In genomic region chr2:96156926-96157648, GRCh38 we compare ENCODE assay signal across 9 cellular contexts. TPM values are rescaled to one million over a fixed set of nuclear protein-coding genes. Genes with fewer than 3 reads are reported as not detected.
DNase-seq lines count a peak whose midpoint lies in the region; ATAC-seq, FAIRE-seq and TF ChIP-seq lines count a peak whose summit lies in the region.
"Had no signal": no experiment of that assay in that cellular context is flagged by ENCODE, and none has a peak within 500 bp of the region (broad histone marks: within the 10 kb centered on the region; RNA-seq: fewer than 3 reads in every experiment).

No MANE protein-coding gene starts in this region.

- peak overlapping the region; percentile 75 to 78 for H3K4me3 Mint-ChIP-seq in effector memory CD8-positive, alpha-beta T cell
- no peak overlapping the region for H3K4me3 Mint-ChIP-seq in osteocyte (ENCODE audit: unreplicated experiment)

- ATAC-seq in HG03432 (IDR thresholded peaks at IDR 0.05; ENCODE audit: unreplicated experiment) (peak; percentile 56), GM18858 (IDR thresholded peaks at IDR 0.05; ENCODE audit: unreplicated experiment) (no peak)
- no peak for ATAC-seq in effector memory CD8-positive, alpha-beta T cell (replicated peaks)

- H3K27me3 ChIP-seq in breast epithelium, result no peaks in the 10 kb centered on the region

- no peak overlapping the region for H3K4me3 ChIP-seq in breast epithelium
- H3K4me3 ChIP-seq: cardiac muscle cell had no signal

- H3K36me3 ChIP-seq in breast epithelium, result no peaks in the 10 kb centered on the region
- H3K36me3 ChIP-seq: cardiac muscle cell had no signal

- H3K9me3 ChIP-seq in breast epithelium, result no peaks in the 10 kb centered on the region

- H3K4me1 Mint-ChIP-seq in effector memory CD8-positive, alpha-beta T cell (ENCODE audit: low read depth in 2 of 2), result peaks cover 58 to 66% of the 10 kb centered on the region in 2 donors
- peaks cover 2% of the 10 kb centered on the region for H3K4me1 Mint-ChIP-seq in osteocyte (ENCODE audit: unreplicated experiment)

- peaks cover 19% of the 10 kb centered on the region for H3K36me3 Mint-ChIP-seq in effector memory CD8-positive, alpha-beta T cell (ENCODE audit: insufficient read depth)
- H3K36me3 Mint-ChIP-seq in osteocyte (ENCODE audit: unreplicated experiment), result no peaks in the 10 kb centered on the region

- no peaks in the 10 kb centered on the region for H3K27me3 Mint-ChIP-seq in effector memory CD8-positive, alpha-beta T cell
- peaks cover 16% of the 10 kb centered on the region for H3K27me3 Mint-ChIP-seq in osteocyte (ENCODE audit: unreplicated experiment)

- TF ChIP-seq CTCF in GM20000 (IDR thresholded peaks at IDR 0.05; ENCODE audit: extremely low read depth, missing control alignments) (no peak), breast epithelium (IDR thresholded peaks at IDR 0.05) (no peak), osteocyte (IDR thresholded peaks at IDR 0.05) (no peak)

- 0 out of 2 replicates have a peak, but pooled peaks have one; percentile 42 for TF ChIP-seq POLR2A in GM12892 (IDR thresholded peaks at IDR 0.05; ENCODE audit: low read depth, low read length)
- no peak for TF ChIP-seq POLR2A in breast epithelium (IDR thresholded peaks at IDR 0.05)

- intact Hi-C loops in breast epithelium (cut with DNase I; ENCODE audit: low total_unique reads), result no loop called here

- DNase-seq in GM12892 (ENCODE audit: insufficient read length) (no peak), GM20000 (ENCODE audit: low spot score) (peak; percentile 45), breast epithelium (ENCODE audit: low spot score in 2 of 2) (no peak), COLO829 (ENCODE audit: low spot score) (no peak), osteocyte (ENCODE audit: extremely low spot score, unreplicated experiment) (no peak)
- no peak for DNase-seq in effector memory CD8-positive, alpha-beta T cell

- no peak for FAIRE-seq in GM12892 (lab: Jason Lieb, UNC)

- H3K27ac Mint-ChIP-seq in effector memory CD8-positive, alpha-beta T cell, result peak overlapping the region; percentile 93 to 96
- no peak overlapping the region for H3K27ac Mint-ChIP-seq in osteocyte (ENCODE audit: unreplicated experiment)

- H3K4me1 ChIP-seq in breast epithelium, result no peaks in the 10 kb centered on the region

- H3K27ac ChIP-seq in breast epithelium, result no peak overlapping the region
- H3K27ac ChIP-seq: cardiac muscle cell had no signal

- no peaks in the 10 kb centered on the region for H3K9me3 Mint-ChIP-seq in effector memory CD8-positive, alpha-beta T cell
- no peaks in the 10 kb centered on the region for H3K9me3 Mint-ChIP-seq in osteocyte (ENCODE audit: unreplicated experiment)

RNA-seq across cellular contexts. Expression of gene DUSP2, which starts 11.8 kb away (rescaled TPM):
- polyA plus RNA-seq in GM12892 (2012; ENCODE audit: missing spikeins), result 160 TPM
- total RNA-seq in breast epithelium (10 to 100 TPM in 2 of 3 donors, 1 to 10 TPM in 1; 1.9 to 57.5 (median 12.8) TPM), osteocyte (0.68 and 0.78 TPM in 2 replicates)

RNA-seq across cellular contexts. Expression of gene ASTL, which starts 18.8 kb away (rescaled TPM):
- 1.3 TPM for polyA plus RNA-seq in GM12892 (2012; ENCODE audit: missing spikeins)
- total RNA-seq in breast epithelium (under 1 TPM in 1 of 3 donors, not detected in 2; 0.32 TPM), osteocyte (not detected in 2 replicates)
- total RNA-seq: cardiac muscle cell had no signal
- polyA plus RNA-seq: cardiac muscle cell had no signal

RNA-seq across cellular contexts. Expression of gene ADRA2B, which starts 40.7 kb away (rescaled TPM):
- polyA plus RNA-seq in GM12892 (2012; ENCODE audit: missing spikeins), result not detected
- 1 to 10 TPM; 1.3 to 1.6 (median 1.4) TPM for total RNA-seq in breast epithelium
- total RNA-seq in osteocyte, result not detected in 2 replicates

RNA-seq across cellular contexts. Expression of gene STARD7, which starts 51.5 kb away (rescaled TPM):
- polyA plus RNA-seq in GM12892 (2012; ENCODE audit: missing spikeins), result 95.5 TPM
- total RNA-seq in breast epithelium (100 to 1,000 TPM in 1 of 3 donors, 10 to 100 TPM in 2; 84.9 to 133 (median 96.3) TPM), osteocyte (80.2 and 94.1 TPM in 2 replicates)
